ENCODE assay signal across 14 cellular contexts in the genomic region with DNA sequence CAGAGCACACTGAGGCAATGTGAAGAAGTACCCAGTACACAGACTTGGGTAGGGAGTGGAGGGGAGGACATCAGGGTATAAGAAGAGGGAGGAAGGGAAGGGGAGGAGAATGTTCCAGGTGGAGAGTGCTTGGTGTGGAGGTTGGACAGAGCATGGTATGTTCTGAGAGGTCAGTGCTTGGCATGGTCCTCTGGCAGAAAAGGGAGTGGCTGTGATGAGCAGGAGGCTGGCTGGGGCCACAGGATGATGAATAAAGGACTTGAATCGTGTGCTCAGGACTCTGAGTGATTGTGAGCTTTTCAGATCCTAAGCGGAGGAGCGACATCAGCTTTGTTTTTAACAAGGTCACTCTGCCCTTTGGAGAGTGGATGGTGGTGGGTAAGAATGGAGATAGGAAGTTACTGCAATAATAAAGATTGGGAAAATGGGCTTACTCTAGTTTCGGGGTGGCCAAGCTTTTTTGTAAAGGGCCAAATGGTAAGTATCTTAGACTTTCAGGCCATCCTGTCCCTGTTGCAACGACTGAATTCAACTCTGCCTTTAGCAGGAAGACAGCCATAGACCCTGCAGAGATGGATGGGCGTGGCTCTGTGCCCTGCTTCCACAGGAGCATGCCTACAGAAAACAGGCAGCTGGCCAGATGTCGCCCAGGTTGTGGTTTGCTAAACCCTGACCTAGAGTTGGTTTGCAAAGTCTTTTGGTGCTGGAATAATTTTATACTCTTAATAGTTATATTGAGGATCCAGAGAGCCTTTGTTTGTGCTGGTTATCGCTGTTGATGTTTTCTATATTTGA. TPM values are rescaled to one million over a fixed set of nuclear protein-coding genes. Genes with fewer than 3 reads are reported as not detected.
A peak's percentile ranks its signal among the peaks of the same experiment; 100 is the strongest.
DNase-seq lines count a peak whose midpoint lies in the region; ATAC-seq and TF ChIP-seq lines count a peak whose summit lies in the region.
"Had no signal": no experiment of that assay in that cellular context is flagged by ENCODE, and none has a peak within 500 bp of the region (broad histone marks: within the 10 kb centered on the region; RNA-seq: fewer than 3 reads in every experiment).

No MANE protein-coding gene starts in this region.

- no peak overlapping the region for H3K4ac ChIP-seq in mesenchymal stem cell (ENCODE audit: low read depth in 1 of 2, low read length in 2 of 2)

- CTCF ChIA-PET in CD8-positive, alpha-beta T cell (lab: Charles Lee), result interaction anchor here (0.6 to 1.0 kb wide), 2 partner anchors 62 to 113 kb away, joined by 3 read pairs; no protein-coding TSS in a partner anchor

- no peak overlapping the region for H2BK120ac ChIP-seq in mesenchymal stem cell (ENCODE audit: low read depth, low read length)

- H2AK5ac ChIP-seq in mesenchymal stem cell (ENCODE audit: low read length, severe bottlenecking), result no peak overlapping the region

- peaks cover 4% of the 10 kb centered on the region for H3K79me1 ChIP-seq in mesenchymal stem cell (replicated peaks; ENCODE audit: low read length, poor library complexity, severe bottlenecking)

- no peaks in the 10 kb centered on the region for H3K27me3 Mint-ChIP-seq in CD8-positive, alpha-beta T cell (ENCODE audit: low read depth)
- no peaks in the 10 kb centered on the region for H3K27me3 Mint-ChIP-seq in activated T-helper 2 cell treated with anti-CD3 and anti-CD28 coated beads, Interferon-gamma antibody, Interleukin-2, Interleukin-4, amounts not matched to agents 10 μg/mL and 5 μg/mL and 100 μg/mL, durations not matched to agents 14 hours and 24 hours and 36 hours (ENCODE audit: low read depth)
- H3K27me3 Mint-ChIP-seq: stimulated activated naive CD8-positive, alpha-beta T cell treated with anti-CD3 and anti-CD28 coated beads, Interleukin-15, amount 100 ng/mL, for 72 hours had no signal

- no peak overlapping the region for H3K4me2 ChIP-seq in mesenchymal stem cell (ENCODE audit: low read length, poor library complexity, severe bottlenecking)

- peaks cover 83% of the 10 kb centered on the region for H3K4me1 Mint-ChIP-seq in CD8-positive, alpha-beta T cell (ENCODE audit: low read depth)
- peaks cover 54% of the 10 kb centered on the region for H3K4me1 Mint-ChIP-seq in activated T-helper 2 cell treated with anti-CD3 and anti-CD28 coated beads, Interferon-gamma antibody, Interleukin-2, Interleukin-4, amounts not matched to agents 10 μg/mL and 5 μg/mL and 100 μg/mL, durations not matched to agents 14 hours and 24 hours and 36 hours (ENCODE audit: low read depth)

- H3K4me3 Mint-ChIP-seq in CD8-positive, alpha-beta T cell, result peak overlapping the region; percentile 77
- no peak overlapping the region for H3K4me3 Mint-ChIP-seq in activated T-helper 2 cell treated with anti-CD3 and anti-CD28 coated beads, Interferon-gamma antibody, Interleukin-2, Interleukin-4, amounts not matched to agents 10 μg/mL and 5 μg/mL and 100 μg/mL, durations not matched to agents 14 hours and 24 hours and 36 hours (ENCODE audit: low read depth)

- H3K27ac Mint-ChIP-seq in CD8-positive, alpha-beta T cell, result peak overlapping the region; percentile 63
- H3K27ac Mint-ChIP-seq in activated T-helper 2 cell treated with anti-CD3 and anti-CD28 coated beads, Interferon-gamma antibody, Interleukin-2, Interleukin-4, amounts not matched to agents 10 μg/mL and 5 μg/mL and 100 μg/mL, durations not matched to agents 14 hours and 24 hours and 36 hours, result peak overlapping the region; percentile 51

- ATAC-seq in CD8-positive, alpha-beta T cell, result no peak
- no peak for ATAC-seq in GM21723 (IDR thresholded peaks at IDR 0.05; ENCODE audit: unreplicated experiment)
- ATAC-seq: HCT116; stimulated activated naive CD8-positive, alpha-beta T cell treated with anti-CD3 and anti-CD28 coated beads, Interleukin-15, amount 100 ng/mL, for 72 hours had no signal

- no peaks in the 10 kb centered on the region for H3K27me3 ChIP-seq in CD8-positive, alpha-beta T cell (ENCODE audit: insufficient read depth, low read length)
- no peaks in the 10 kb centered on the region for H3K27me3 ChIP-seq in mesenchymal stem cell (ENCODE audit: control insufficient read depth in 1 of 2, insufficient read depth in 1 of 2, low read length in 2 of 2)
- H3K27me3 ChIP-seq: pancreas, SJSA1 had no signal

- H4K8ac ChIP-seq in mesenchymal stem cell (ENCODE audit: low read length), result peak overlapping the region; percentile 7

- WGBS in mesenchymal stem cell, result 85% methylated on average over 7 of the region's 8 CpGs

- H2BK15ac ChIP-seq in mesenchymal stem cell (ENCODE audit: low read depth, poor library complexity, severe bottlenecking), result no peak overlapping the region

- H3K9me3 ChIP-seq in CD8-positive, alpha-beta T cell (ENCODE audit: low read length), result no peaks in the 10 kb centered on the region
- H3K9me3 ChIP-seq in mesenchymal stem cell (ENCODE audit: control insufficient read depth, low read length), result no peaks in the 10 kb centered on the region
- H3K9me3 ChIP-seq: pancreas, SJSA1 had no signal

- no peak overlapping the region for H2BK5ac ChIP-seq in mesenchymal stem cell (ENCODE audit: low read depth, low read length, poor library complexity, severe bottlenecking)

- peak overlapping the region in 1 of 2 experiments; percentile 57 for H3K23ac ChIP-seq in mesenchymal stem cell (ENCODE audit: low read length in 2 of 2)

- H3K18ac ChIP-seq in mesenchymal stem cell (ENCODE audit: low read depth in 1 of 2, low read length in 2 of 2), result no peak overlapping the region

- no peaks in the 10 kb centered on the region for H3K36me3 ChIP-seq in CD8-positive, alpha-beta T cell (ENCODE audit: insufficient read depth, low read length)
- peaks cover 32 to 40% of the 10 kb centered on the region in 2 experiments for H3K36me3 ChIP-seq in mesenchymal stem cell (ENCODE audit: control insufficient read depth in 1 of 2, insufficient read depth in 2 of 2, low read depth in 1 of 2, low read length in 2 of 2)

- H3K9me3 Mint-ChIP-seq in CD8-positive, alpha-beta T cell, result no peaks in the 10 kb centered on the region
- H3K9me3 Mint-ChIP-seq in activated T-helper 2 cell treated with anti-CD3 and anti-CD28 coated beads, Interferon-gamma antibody, Interleukin-2, Interleukin-4, amounts not matched to agents 10 μg/mL and 5 μg/mL and 100 μg/mL, durations not matched to agents 14 hours and 24 hours and 36 hours, result peaks cover 7% of the 10 kb centered on the region
- H3K9me3 Mint-ChIP-seq: stimulated activated naive CD8-positive, alpha-beta T cell treated with anti-CD3 and anti-CD28 coated beads, Interleukin-15, amount 100 ng/mL, for 72 hours had no signal

- no peak for DNase-seq in CD8-positive, alpha-beta T cell
- DNase-seq in activated T-helper 2 cell treated with anti-CD3 and anti-CD28 coated beads, Interferon-gamma antibody, Interleukin-2, Interleukin-4, amounts not matched to agents 10 μg/mL and 5 μg/mL and 100 μg/mL, durations not matched to agents 14 hours and 24 hours and 36 hours (ENCODE audit: low spot score), result no peak
- DNase-seq in mesenchymal stem cell, result no peak
- DNase-seq in midbrain (lab: John Stamatoyannopoulos, UW), result no peak
- DNase-seq in activated gamma-delta T cell treated with Interleukin-2 at 50 U/mL for 16 hours, result no peak
- DNase-seq: foreskin melanocyte; NCI-H1092; pancreas; stimulated activated naive CD8-positive, alpha-beta T cell treated with anti-CD3 and anti-CD28 coated beads, Interleukin-15, amount 100 ng/mL, for 72 hours had no signal

- TF ChIP-seq CTCF in C4-2B (conservative IDR thresholded peaks at IDR 0.05), result no peak
- TF ChIP-seq CTCF in CD8-positive, alpha-beta T cell (IDR thresholded peaks at IDR 0.05), result no peak

- POLR2A ChIA-PET in CD8-positive, alpha-beta T cell (lab: Charles Lee), result no interaction called here

- no peak overlapping the region for H2BK12ac ChIP-seq in mesenchymal stem cell (ENCODE audit: low read length in 2 of 2)

- no peak overlapping the region for H2AFZ ChIP-seq in mesenchymal stem cell (ENCODE audit: low read depth, low read length)

- H3K27ac ChIP-seq in C4-2B (peak overlapping the region; percentile 46), mesenchymal stem cell (ENCODE audit: low read length, poor library complexity, severe bottlenecking) (no peak overlapping the region)
- no peak overlapping the region for H3K27ac ChIP-seq in CD8-positive, alpha-beta T cell (ENCODE audit: low read depth, low read length)
- H3K27ac ChIP-seq: pancreas, SJSA1 had no signal

- peaks cover 62% of the 10 kb centered on the region for H3K36me3 Mint-ChIP-seq in CD8-positive, alpha-beta T cell
- H3K36me3 Mint-ChIP-seq in activated T-helper 2 cell treated with anti-CD3 and anti-CD28 coated beads, Interferon-gamma antibody, Interleukin-2, Interleukin-4, amounts not matched to agents 10 μg/mL and 5 μg/mL and 100 μg/mL, durations not matched to agents 14 hours and 24 hours and 36 hours (ENCODE audit: low read depth), result peaks cover 71% of the 10 kb centered on the region

- intact Hi-C loops in CD8-positive, alpha-beta T cell (cut with DNase I, micrococcal nuclease), result loop anchor here in 1 of 2 experiments (10.0 kb wide), 2 partner anchors 1486 to 1794 kb away; partner anchors contain the start of genes C10orf143 and MTG1
- intact Hi-C loops in activated T-helper 2 cell treated with anti-CD3 and anti-CD28 coated beads, Interferon-gamma antibody, Interleukin-2, Interleukin-4, amounts not matched to agents 10 μg/mL and 5 μg/mL and 100 μg/mL, durations not matched to agents 14 hours and 24 hours and 36 hours (cut with micrococcal nuclease), result no loop called here

- H4K91ac ChIP-seq in mesenchymal stem cell (ENCODE audit: low read length), result peak overlapping the region; percentile 18

- H3K14ac ChIP-seq in mesenchymal stem cell (ENCODE audit: low read length in 2 of 2), result no peak overlapping the region

- no peak overlapping the region for H3K4me3 ChIP-seq in CD8-positive, alpha-beta T cell (ENCODE audit: low read depth, low read length)
- H3K4me3 ChIP-seq in mesenchymal stem cell (ENCODE audit: insufficient read depth in 1 of 2, low read depth in 1 of 2, low read length in 2 of 2), result no peak overlapping the region
- H3K4me3 ChIP-seq: pancreas, SJSA1, smooth muscle cell had no signal

- no peak overlapping the region for H3K9ac ChIP-seq in mesenchymal stem cell (ENCODE audit: low read length)

- peaks cover 71% of the 10 kb centered on the region for H3K4me1 ChIP-seq in CD8-positive, alpha-beta T cell (ENCODE audit: insufficient read depth, low read length)
- H3K4me1 ChIP-seq in mesenchymal stem cell (ENCODE audit: control insufficient read depth, insufficient read depth, low read depth, low read length), result peaks cover 22% of the 10 kb centered on the region

RNA-seq across cellular contexts. Expression of gene PPP2R2D, which starts 8.4 kb away (rescaled TPM):
- 10 to 100 TPM; 28.4 to 28.5 TPM for total RNA-seq in CD8-positive, alpha-beta T cell
- total RNA-seq in activated T-helper 2 cell treated with anti-CD3 and anti-CD28 coated beads, Interferon-gamma antibody, Interleukin-2, Interleukin-4, amounts not matched to agents 10 μg/mL and 5 μg/mL and 100 μg/mL, durations not matched to agents 14 hours and 24 hours and 36 hours, result 32.0 and 33.7 TPM in 2 replicates
- 29.1 TPM for polyA plus RNA-seq in mesenchymal stem cell (2013, experiment 1 of 2)
- 31.7 TPM for polyA plus RNA-seq in mesenchymal stem cell (2013, experiment 2 of 2)
